In the genomic region with DNA sequence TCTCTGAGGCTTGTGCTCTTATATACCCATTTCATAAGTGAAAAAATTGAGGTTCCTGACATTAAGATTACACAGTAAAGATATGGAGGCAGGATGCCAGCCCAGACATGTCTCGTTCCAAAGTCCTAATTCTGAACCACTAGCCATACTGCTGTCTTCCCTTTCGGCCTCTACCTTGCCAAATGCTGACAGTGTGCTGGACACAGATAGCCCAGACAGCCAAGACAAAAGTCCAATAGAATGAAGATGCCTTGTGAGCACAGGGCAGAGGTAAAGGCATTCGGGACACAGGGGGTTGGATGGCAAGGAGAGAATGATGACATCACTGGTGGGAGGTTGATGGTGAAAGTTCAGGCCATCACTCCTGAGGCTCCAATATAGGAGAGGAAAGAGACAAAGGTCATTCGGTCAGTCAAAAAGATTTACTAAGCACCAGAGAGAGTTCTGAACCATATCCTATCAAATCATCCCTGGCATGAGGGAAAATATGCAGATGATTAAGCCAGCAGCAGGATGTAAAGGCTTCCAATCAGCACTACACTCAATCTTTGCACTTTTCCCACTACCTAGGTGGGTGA, we compare ENCODE assay signal across 1 cellular context.
TF ChIP-seq lines count a peak whose summit lies in the region.

No MANE protein-coding gene starts in this region.

TF ChIP-seq in K562, 482 proteins besides CTCF, POLR2A, EP300 and RAD21 (continued from another document):
- TF ChIP-seq, protein P1, sequence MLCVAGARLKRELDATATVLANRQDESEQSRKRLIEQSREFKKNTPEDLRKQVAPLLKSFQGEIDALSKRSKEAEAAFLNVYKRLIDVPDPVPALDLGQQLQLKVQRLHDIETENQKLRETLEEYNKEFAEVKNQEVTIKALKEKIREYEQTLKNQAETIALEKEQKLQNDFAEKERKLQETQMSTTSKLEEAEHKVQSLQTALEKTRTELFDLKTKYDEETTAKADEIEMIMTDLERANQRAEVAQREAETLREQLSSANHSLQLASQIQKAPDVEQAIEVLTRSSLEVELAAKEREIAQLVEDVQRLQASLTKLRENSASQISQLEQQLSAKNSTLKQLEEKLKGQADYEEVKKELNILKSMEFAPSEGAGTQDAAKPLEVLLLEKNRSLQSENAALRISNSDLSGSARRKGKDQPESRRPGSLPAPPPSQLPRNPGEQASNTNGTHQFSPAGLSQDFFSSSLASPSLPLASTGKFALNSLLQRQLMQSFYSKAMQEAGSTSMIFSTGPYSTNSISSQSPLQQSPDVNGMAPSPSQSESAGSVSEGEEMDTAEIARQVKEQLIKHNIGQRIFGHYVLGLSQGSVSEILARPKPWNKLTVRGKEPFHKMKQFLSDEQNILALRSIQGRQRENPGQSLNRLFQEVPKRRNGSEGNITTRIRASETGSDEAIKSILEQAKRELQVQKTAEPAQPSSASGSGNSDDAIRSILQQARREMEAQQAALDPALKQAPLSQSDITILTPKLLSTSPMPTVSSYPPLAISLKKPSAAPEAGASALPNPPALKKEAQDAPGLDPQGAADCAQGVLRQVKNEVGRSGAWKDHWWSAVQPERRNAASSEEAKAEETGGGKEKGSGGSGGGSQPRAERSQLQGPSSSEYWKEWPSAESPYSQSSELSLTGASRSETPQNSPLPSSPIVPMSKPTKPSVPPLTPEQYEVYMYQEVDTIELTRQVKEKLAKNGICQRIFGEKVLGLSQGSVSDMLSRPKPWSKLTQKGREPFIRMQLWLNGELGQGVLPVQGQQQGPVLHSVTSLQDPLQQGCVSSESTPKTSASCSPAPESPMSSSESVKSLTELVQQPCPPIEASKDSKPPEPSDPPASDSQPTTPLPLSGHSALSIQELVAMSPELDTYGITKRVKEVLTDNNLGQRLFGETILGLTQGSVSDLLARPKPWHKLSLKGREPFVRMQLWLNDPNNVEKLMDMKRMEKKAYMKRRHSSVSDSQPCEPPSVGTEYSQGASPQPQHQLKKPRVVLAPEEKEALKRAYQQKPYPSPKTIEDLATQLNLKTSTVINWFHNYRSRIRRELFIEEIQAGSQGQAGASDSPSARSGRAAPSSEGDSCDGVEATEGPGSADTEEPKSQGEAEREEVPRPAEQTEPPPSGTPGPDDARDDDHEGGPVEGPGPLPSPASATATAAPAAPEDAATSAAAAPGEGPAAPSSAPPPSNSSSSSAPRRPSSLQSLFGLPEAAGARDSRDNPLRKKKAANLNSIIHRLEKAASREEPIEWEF (CRISPR knock-in tag; IDR thresholded peaks at IDR 0.05), result no peak
- TF ChIP-seq ZNF766 (CRISPR knock-in tag; conservative IDR thresholded peaks at IDR 0.05) (no peak), ZNF586 (CRISPR knock-in tag; conservative IDR thresholded peaks at IDR 0.05) (no peak)
- TF ChIP-seq, protein P2, sequence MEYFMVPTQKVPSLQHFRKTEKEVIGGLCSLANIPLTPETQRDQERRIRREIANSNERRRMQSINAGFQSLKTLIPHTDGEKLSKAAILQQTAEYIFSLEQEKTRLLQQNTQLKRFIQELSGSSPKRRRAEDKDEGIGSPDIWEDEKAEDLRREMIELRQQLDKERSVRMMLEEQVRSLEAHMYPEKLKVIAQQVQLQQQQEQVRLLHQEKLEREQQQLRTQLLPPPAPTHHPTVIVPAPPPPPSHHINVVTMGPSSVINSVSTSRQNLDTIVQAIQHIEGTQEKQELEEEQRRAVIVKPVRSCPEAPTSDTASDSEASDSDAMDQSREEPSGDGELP (CRISPR knock-in tag; IDR thresholded peaks at IDR 0.05; ENCODE audit: borderline replicate concordance), result no peak
